ENCODE assay signal across 18 cellular contexts in genomic region chr16:10906482-10906881, GRCh38. TPM values are rescaled to one million over a fixed set of nuclear protein-coding genes. Genes with fewer than 3 reads are reported as not detected.
"Had no signal": no experiment of that assay in that cellular context is flagged by ENCODE, and none has a peak within 500 bp of the region (broad histone marks: within the 10 kb centered on the region; RNA-seq: fewer than 3 reads in every experiment).

No MANE protein-coding gene starts in this region.

- H3K27ac Mint-ChIP-seq: naive thymus-derived CD4-positive, alpha-beta T cell; nephron progenitor cell; type B pancreatic cell had no signal

- H2AFZ ChIP-seq: hepatocyte had no signal

- H3K36me3 ChIP-seq: neutrophil, right lobe of liver, vagina had no signal

- H3K36me3 Mint-ChIP-seq: type B pancreatic cell had no signal

- H3K4me3 Mint-ChIP-seq: naive thymus-derived CD4-positive, alpha-beta T cell; nephron progenitor cell; type B pancreatic cell had no signal

- H3K4me1 Mint-ChIP-seq: naive thymus-derived CD4-positive, alpha-beta T cell; nephron progenitor cell had no signal

- H3K4me3 ChIP-seq: esophagus squamous epithelium, hepatocyte, psoas muscle, right lobe of liver, vagina had no signal

- H3K4me1 ChIP-seq: esophagus squamous epithelium, psoas muscle, right lobe of liver, vagina had no signal

- H3K27me3 ChIP-seq: esophagus squamous epithelium, hepatocyte, neutrophil, right lobe of liver, vagina had no signal

- H3K9me3 ChIP-seq: neutrophil, psoas muscle, right lobe of liver, vagina had no signal

- H3K4me2 ChIP-seq: hepatocyte had no signal

- H3K27ac ChIP-seq: esophagus squamous epithelium, hepatocyte, neutrophil, psoas muscle, right lobe of liver, vagina had no signal

- ATAC-seq: naive thymus-derived CD4-positive, alpha-beta T cell; psoas muscle had no signal

- H3K9me3 Mint-ChIP-seq: type B pancreatic cell had no signal

- H3K79me2 ChIP-seq: hepatocyte had no signal

- DNase-seq: dermis blood vessel endothelial cell; esophagus squamous epithelium; foreskin fibroblast; mammary epithelial cell; naive thymus-derived CD4-positive, alpha-beta T cell; nephron progenitor cell; psoas muscle; retina; right lobe of liver; stimulated activated CD4-positive, alpha-beta T cell treated with anti-CD3 and anti-CD28 coated beads, Interleukin-15, amount 100 ng/mL, for 24 hours; stimulated activated CD4-positive, alpha-beta T cell treated with anti-CD3 and anti-CD28 coated beads, Interleukin-1b, Interleukin-23, amount 100 ng/mL, for 48 hours; stimulated activated CD4-positive, alpha-beta T cell treated with anti-CD3 and anti-CD28 coated beads, Interleukin-4, amount 100 ng/mL, for 4 hours; stimulated activated naive CD4-positive, alpha-beta T cell treated with Interleukin-2 at 50 U/mL for 16 hours had no signal

RNA-seq across cellular contexts. Expression of gene CIITA, which starts 29.5 kb away (rescaled TPM):
- total RNA-seq: epithelial cell of proximal tubule, hepatocyte had no signal
